17 cellular contexts compared by ENCODE assay signal in the genomic region with DNA sequence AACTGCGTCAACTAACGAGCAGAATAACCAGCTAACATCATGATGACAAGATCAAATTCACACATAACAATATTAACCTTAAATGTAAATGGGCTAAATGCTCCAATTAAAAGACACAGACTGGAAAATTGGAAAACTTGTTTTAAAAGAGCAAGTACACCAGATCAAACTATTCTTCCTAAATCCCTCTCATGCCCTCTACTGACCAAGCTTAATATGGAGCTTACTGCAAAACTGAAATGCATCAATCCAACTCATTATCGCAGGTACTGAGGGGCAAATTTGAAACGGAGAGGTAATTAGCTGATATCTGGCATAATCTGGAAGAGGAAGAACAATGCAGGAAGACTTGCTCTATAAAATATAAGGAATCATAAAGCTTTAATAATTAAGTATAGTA.
A peak's percentile ranks its signal among the peaks of the same experiment; 100 is the strongest.
DNase-seq lines count a peak whose midpoint lies in the region; TF ChIP-seq lines count a peak whose summit lies in the region.
"Had no signal": no experiment of that assay in that cellular context is flagged by ENCODE, and none has a peak within 500 bp of the region (broad histone marks: within the 10 kb centered on the region; RNA-seq: fewer than 3 reads in every experiment).

No MANE protein-coding gene starts in this region.

- DNase-seq in COLO829 (ENCODE audit: low spot score) = peak; percentile 32
- peak; percentile 5 for DNase-seq in H7
- DNase-seq in PC-9 = no peak
- no peak for DNase-seq in hepatocyte (ENCODE audit: low spot score)
- no peak for DNase-seq in NCI-H2196 treated with DMSO at 0.1 percent for 48 hours (lab: John Stamatoyannopoulos, UW; ENCODE audit: unreplicated experiment)
- DNase-seq in NCI-H524 treated with DMSO at 0.1 percent for 48 hours (lab: John Stamatoyannopoulos, UW) = no peak
- no peak for DNase-seq in germinal center (ENCODE audit: low spot score)
- DNase-seq: activated CD4-positive, alpha-beta T cell treated with anti-CD3 and anti-CD28 coated beads for 4 hours; activated naive CD4-positive, alpha-beta T cell treated with anti-CD3 and anti-CD28 coated beads for 36 hours; DMS79 treated with DMSO at 0.1 percent for 48 hours; KG1; NCI-H187; Right ventricle myocardium superior; spleen; thyroid gland had no signal

- H3F3A ChIP-seq in PC-9 (ENCODE audit: insufficient read depth, low read depth) = no peaks in the 10 kb centered on the region

- H3K36me3 ChIP-seq in H7 (replicated peaks; ENCODE audit: control insufficient read depth, insufficient read depth, low read length) = no peaks in the 10 kb centered on the region
- no peaks in the 10 kb centered on the region for H3K36me3 ChIP-seq in PC-9 (ENCODE audit: low read depth)
- H3K36me3 ChIP-seq in hepatocyte (replicated peaks; ENCODE audit: insufficient read depth, low read depth) = no peaks in the 10 kb centered on the region
- H3K36me3 ChIP-seq: BLaER1, spleen, thyroid gland had no signal

- H3K27ac ChIP-seq in PC-9 (no peak overlapping the region), hepatocyte (no peak overlapping the region)
- H3K27ac ChIP-seq: BLaER1, epithelial cell of prostate, spleen, thyroid gland had no signal

- no peak overlapping the region for H2AFZ ChIP-seq in PC-9
- H2AFZ ChIP-seq in hepatocyte = no peak overlapping the region

- peaks cover 3% of the 10 kb centered on the region for H3K9me3 ChIP-seq in PC-9 (ENCODE audit: insufficient read depth, low read depth)
- no peaks in the 10 kb centered on the region for H3K9me3 ChIP-seq in hepatocyte (ENCODE audit: low read depth)
- H3K9me3 ChIP-seq: BLaER1, thyroid gland had no signal

- TF ChIP-seq CTCF in PC-9 (conservative IDR thresholded peaks at IDR 0.05) (peak; percentile 39; the same call in 1 of the 2 replicates), hepatocyte (IDR thresholded peaks at IDR 0.05; ENCODE audit: poor library complexity) (peak; percentile 22)

- no peak overlapping the region for H3K4me2 ChIP-seq in PC-9
- no peak overlapping the region for H3K4me2 ChIP-seq in hepatocyte
- H3K4me2 ChIP-seq: BLaER1 had no signal

- BruUV-seq in PC-9 (replicated peaks; lab: Mats Ljungman, UMichigan) = no TSS peak

- WGBS in hepatocyte (ENCODE audit: low lambda C conversion rate, missing lambda C conversion rate) = 85% methylated on average over 4 of the region's 4 CpGs

- H3K27me3 ChIP-seq in H7 (ENCODE audit: control insufficient read depth, insufficient read depth, low read length) = no peaks in the 10 kb centered on the region
- H3K27me3 ChIP-seq in PC-9 (ENCODE audit: insufficient read depth, low read depth) = no peaks in the 10 kb centered on the region
- H3K27me3 ChIP-seq in hepatocyte = no peaks in the 10 kb centered on the region
- H3K27me3 ChIP-seq: BLaER1, spleen, thyroid gland had no signal

- H3K4me1 ChIP-seq in PC-9 (replicated peaks; ENCODE audit: insufficient read depth) = no peaks in the 10 kb centered on the region
- no peaks in the 10 kb centered on the region for H3K4me1 ChIP-seq in hepatocyte (ENCODE audit: insufficient read depth)
- H3K4me1 ChIP-seq: BLaER1, spleen, thyroid gland had no signal

- no peaks in the 10 kb centered on the region for H3K79me2 ChIP-seq in PC-9 (ENCODE audit: low read depth)
- no peaks in the 10 kb centered on the region for H3K79me2 ChIP-seq in hepatocyte

- POLR2A ChIA-PET in PC-9 (lab: Charles Lee; ENCODE audit: unreplicated experiment) = no interaction called here

- H3K4me3 ChIP-seq in H7 (ENCODE audit: insufficient read depth, low read depth, low read length) (no peak overlapping the region), PC-9 (no peak overlapping the region), hepatocyte (no peak overlapping the region)
- H3K4me3 ChIP-seq: BLaER1, spleen, thyroid gland had no signal

- H4K20me1 ChIP-seq in PC-9 (ENCODE audit: insufficient read depth) (no peaks in the 10 kb centered on the region), hepatocyte (ENCODE audit: insufficient read depth, poor library complexity, severe bottlenecking) (no peaks in the 10 kb centered on the region)
- H4K20me1 ChIP-seq: BLaER1 had no signal

- H3K9me2 ChIP-seq in PC-9 (ENCODE audit: insufficient read depth) = no peaks in the 10 kb centered on the region; the same call in 1 of the 2 replicates
- no peaks in the 10 kb centered on the region for H3K9me2 ChIP-seq in hepatocyte (replicated peaks; ENCODE audit: insufficient read depth)

- CTCF ChIA-PET in PC-9 (lab: Charles Lee) = no interaction called here

- intact Hi-C loops in PC-9 (cut with micrococcal nuclease; ENCODE audit: unreplicated experiment) = no loop called here

Comparison
In these comparisons a context has a peak if more than half of its experiments do, and no peak if none do; other contexts are left out.
1. DNase-seq: peak in COLO829 (single experiment) and H7 (single experiment); none in PC-9 (0 of 2), hepatocyte (single experiment), NCI-H2196 treated with DMSO at 0.1 percent for 48 hours (single experiment), NCI-H524 treated with DMSO at 0.1 percent for 48 hours (single experiment) and germinal center (single experiment).